7 cellular contexts compared by ENCODE assay signal in the genomic region with DNA sequence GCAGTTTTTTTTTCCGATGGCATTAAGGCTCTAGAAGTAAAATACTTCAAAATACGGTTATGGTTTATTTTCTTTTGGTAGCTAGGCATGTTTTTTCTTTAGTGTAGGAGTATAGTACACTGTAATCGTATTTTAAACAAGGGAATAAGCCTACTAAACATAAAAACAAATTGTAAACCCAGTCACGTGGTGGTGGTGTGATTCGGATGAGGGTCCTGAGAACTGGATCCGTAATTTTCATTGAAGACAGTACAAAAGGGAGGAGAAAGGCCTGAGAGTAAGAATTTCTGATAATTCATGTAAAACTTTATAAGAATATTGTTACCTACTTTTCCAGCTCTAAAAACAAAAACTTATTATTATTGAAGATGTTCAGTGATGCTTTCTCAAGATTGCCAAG. TPM values are rescaled to one million over a fixed set of nuclear protein-coding genes. Genes with fewer than 3 reads are reported as not detected.
DNase-seq lines count a peak whose midpoint lies in the region; ATAC-seq lines count a peak whose summit lies in the region.

No MANE protein-coding gene starts in this region.

- H3K27ac Mint-ChIP-seq in activated T-helper 1 cell treated with anti-CD3 and anti-CD28 coated beads, Interleukin-12 subunit alpha, Interleukin-12 subunit beta, Interleukin-2, Interleukin-4 antibody, amounts not matched to agents 30 ng/mL and 10 ng/mL and 1 ng/mL, durations not matched to agents 14 hours and 24 hours and 36 hours = peak overlapping the region; percentile 99
- peak overlapping the region; percentile 100 for H3K27ac Mint-ChIP-seq in stimulated activated naive B cell treated with anti-CD40 and anti-IgM and Interleukin-4, amounts not matched to agents 10 μg/mL and 1 μg/mL and 100 μg/mL, for 72 hours

- peak overlapping the region; percentile 99 for H3K27ac ChIP-seq in HUES48 (ENCODE audit: low read depth, low read length)

- H3K9me3 ChIP-seq in HUES48 (ENCODE audit: control insufficient read depth, insufficient read depth, low read length) = no peaks in the 10 kb centered on the region
- H3K9me3 ChIP-seq in iPS-18c (ENCODE audit: control insufficient read depth, insufficient read depth, low read length) = no peaks in the 10 kb centered on the region

- no peaks in the 10 kb centered on the region for H3K27me3 ChIP-seq in HUES48 (ENCODE audit: control insufficient read depth, insufficient read depth, low read length)

- H3K4me3 Mint-ChIP-seq in activated T-helper 1 cell treated with anti-CD3 and anti-CD28 coated beads, Interleukin-12 subunit alpha, Interleukin-12 subunit beta, Interleukin-2, Interleukin-4 antibody, amounts not matched to agents 30 ng/mL and 10 ng/mL and 1 ng/mL, durations not matched to agents 14 hours and 24 hours and 36 hours = peak overlapping the region; percentile 100
- peak overlapping the region; percentile 99 for H3K4me3 Mint-ChIP-seq in stimulated activated naive B cell treated with anti-CD40 and anti-IgM and Interleukin-4, amounts not matched to agents 10 μg/mL and 1 μg/mL and 100 μg/mL, for 72 hours

- peak overlapping the region; percentile 80 for H3K4me3 ChIP-seq in HUES48 (ENCODE audit: low read depth, low read length)
- peak overlapping the region; percentile 95 for H3K4me3 ChIP-seq in iPS-18c (ENCODE audit: insufficient read depth, low read depth, low read length)

- peaks cover 1% of the 10 kb centered on the region for H3K27me3 Mint-ChIP-seq in activated T-helper 1 cell treated with anti-CD3 and anti-CD28 coated beads, Interleukin-12 subunit alpha, Interleukin-12 subunit beta, Interleukin-2, Interleukin-4 antibody, amounts not matched to agents 30 ng/mL and 10 ng/mL and 1 ng/mL, durations not matched to agents 14 hours and 24 hours and 36 hours (ENCODE audit: insufficient read depth)
- H3K27me3 Mint-ChIP-seq in stimulated activated naive B cell treated with anti-CD40 and anti-IgM and Interleukin-4, amounts not matched to agents 10 μg/mL and 1 μg/mL and 100 μg/mL, for 72 hours = no peaks in the 10 kb centered on the region

- intact Hi-C loops in activated T-helper 1 cell treated with anti-CD3 and anti-CD28 coated beads, Interleukin-12 subunit alpha, Interleukin-12 subunit beta, Interleukin-2, Interleukin-4 antibody, amounts not matched to agents 30 ng/mL and 10 ng/mL and 1 ng/mL, durations not matched to agents 14 hours and 24 hours and 36 hours (cut with micrococcal nuclease) = loop anchor here (2.0 to 5.0 kb wide), 3 partner anchors 101 to 193 kb away; partner anchors contain the start of genes ATOH7, DNA2 and SLC25A16

- H3K36me3 ChIP-seq in HUES48 (ENCODE audit: control insufficient read depth, insufficient read depth, low read length) = peaks cover 33% of the 10 kb centered on the region

- peaks cover 28% of the 10 kb centered on the region for H3K4me1 ChIP-seq in HUES48 (ENCODE audit: control insufficient read depth, insufficient read depth, low read length)

- H3K4me1 Mint-ChIP-seq in activated T-helper 1 cell treated with anti-CD3 and anti-CD28 coated beads, Interleukin-12 subunit alpha, Interleukin-12 subunit beta, Interleukin-2, Interleukin-4 antibody, amounts not matched to agents 30 ng/mL and 10 ng/mL and 1 ng/mL, durations not matched to agents 14 hours and 24 hours and 36 hours (ENCODE audit: low read depth) = peaks cover 74% of the 10 kb centered on the region
- peaks cover 43 to 81% of the 10 kb centered on the region in 2 donors for H3K4me1 Mint-ChIP-seq in stimulated activated naive B cell treated with anti-CD40 and anti-IgM and Interleukin-4, amounts not matched to agents 10 μg/mL and 1 μg/mL and 100 μg/mL, for 72 hours

- peak overlapping the region; percentile 99 for H3K9ac ChIP-seq in HUES48 (ENCODE audit: low read depth, low read length)

- peaks cover 48% of the 10 kb centered on the region for H3K36me3 Mint-ChIP-seq in activated T-helper 1 cell treated with anti-CD3 and anti-CD28 coated beads, Interleukin-12 subunit alpha, Interleukin-12 subunit beta, Interleukin-2, Interleukin-4 antibody, amounts not matched to agents 30 ng/mL and 10 ng/mL and 1 ng/mL, durations not matched to agents 14 hours and 24 hours and 36 hours (ENCODE audit: low read depth)
- H3K36me3 Mint-ChIP-seq in stimulated activated naive B cell treated with anti-CD40 and anti-IgM and Interleukin-4, amounts not matched to agents 10 μg/mL and 1 μg/mL and 100 μg/mL, for 72 hours = peaks cover 31 to 57% of the 10 kb centered on the region in 2 donors

- no peak for DNase-seq in activated T-helper 1 cell treated with anti-CD3 and anti-CD28 coated beads, Interleukin-12 subunit alpha, Interleukin-12 subunit beta, Interleukin-2, Interleukin-4 antibody, amounts not matched to agents 30 ng/mL and 10 ng/mL and 1 ng/mL, durations not matched to agents 14 hours and 24 hours and 36 hours (ENCODE audit: low spot score)
- DNase-seq in stimulated activated naive B cell treated with anti-CD40 and anti-IgM and Interleukin-4, amounts not matched to agents 10 μg/mL and 1 μg/mL and 100 μg/mL, for 72 hours = no peak
- no peak for DNase-seq in mucosa of gallbladder (ENCODE audit: low spot score)
- no peak for DNase-seq in SHP77 (lab: John Stamatoyannopoulos, UW)
- DNase-seq in NCI-H524 treated with DMSO at 0.1 percent for 48 hours (lab: John Stamatoyannopoulos, UW) = no peak

- H3K9me3 Mint-ChIP-seq in activated T-helper 1 cell treated with anti-CD3 and anti-CD28 coated beads, Interleukin-12 subunit alpha, Interleukin-12 subunit beta, Interleukin-2, Interleukin-4 antibody, amounts not matched to agents 30 ng/mL and 10 ng/mL and 1 ng/mL, durations not matched to agents 14 hours and 24 hours and 36 hours = no peaks in the 10 kb centered on the region
- peaks cover 0 to 3% of the 10 kb centered on the region in 2 donors for H3K9me3 Mint-ChIP-seq in stimulated activated naive B cell treated with anti-CD40 and anti-IgM and Interleukin-4, amounts not matched to agents 10 μg/mL and 1 μg/mL and 100 μg/mL, for 72 hours

- ATAC-seq in stimulated activated naive B cell treated with anti-CD40 and anti-IgM and Interleukin-4, amounts not matched to agents 10 μg/mL and 1 μg/mL and 100 μg/mL, for 72 hours (replicated peaks) = no peak

RNA-seq across cellular contexts. Expression of gene PBLD, which starts 0.7 kb away (rescaled TPM):
- 1.1 and 1.6 TPM in 2 replicates for total RNA-seq in activated T-helper 1 cell treated with anti-CD3 and anti-CD28 coated beads, Interleukin-12 subunit alpha, Interleukin-12 subunit beta, Interleukin-2, Interleukin-4 antibody, amounts not matched to agents 30 ng/mL and 10 ng/mL and 1 ng/mL, durations not matched to agents 14 hours and 24 hours and 36 hours
- total RNA-seq in mucosa of gallbladder = 8.0 TPM

RNA-seq across cellular contexts. Expression of gene HNRNPH3, which starts 1.6 kb away (rescaled TPM):
- 176 and 184 TPM in 2 replicates for total RNA-seq in activated T-helper 1 cell treated with anti-CD3 and anti-CD28 coated beads, Interleukin-12 subunit alpha, Interleukin-12 subunit beta, Interleukin-2, Interleukin-4 antibody, amounts not matched to agents 30 ng/mL and 10 ng/mL and 1 ng/mL, durations not matched to agents 14 hours and 24 hours and 36 hours
- 94.2 TPM for total RNA-seq in mucosa of gallbladder
